2 cellular contexts compared by ENCODE assay signal in the genomic region with DNA sequence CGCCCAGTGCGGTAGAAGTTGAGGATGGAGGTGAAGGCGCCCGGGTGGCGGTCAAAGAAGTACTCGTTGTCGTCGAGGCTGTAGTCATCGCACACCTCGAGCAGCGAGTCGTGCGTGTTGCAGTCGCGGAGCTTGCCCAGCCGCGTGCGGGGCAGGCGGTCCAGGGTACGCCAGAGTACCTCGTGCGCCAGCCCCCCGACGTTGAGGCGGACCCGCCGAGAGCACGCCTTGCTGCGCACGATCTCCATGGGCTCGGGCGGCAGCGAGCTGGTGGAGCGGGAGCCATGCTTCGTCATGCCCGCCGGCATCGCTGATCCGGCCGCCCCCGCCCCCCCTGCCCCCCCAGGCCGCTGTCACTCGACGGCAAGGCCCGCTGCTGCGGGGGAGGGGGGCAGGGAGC.
TF ChIP-seq lines count a peak whose summit lies in the region.

No MANE protein-coding gene starts in this region.

TF ChIP-seq in GM23338, 12 proteins besides CTCF, POLR2A, EP300 and RAD21:
- TF ChIP-seq JUNB (IDR thresholded peaks at IDR 0.05; ENCODE audit: unreplicated experiment) (no peak), ETS1 (IDR thresholded peaks at IDR 0.05) (no peak), EZH2 (IDR thresholded peaks at IDR 0.05; ENCODE audit: low read depth, unreplicated experiment) (no peak), EZH2phosphoT487 (IDR thresholded peaks at IDR 0.05; ENCODE audit: unreplicated experiment) (no peak), CREB1 (CRISPR knock-in tag; IDR thresholded peaks at IDR 0.05; ENCODE audit: low read depth) (no peak), ZNF331 (CRISPR knock-in tag; IDR thresholded peaks at IDR 0.05; ENCODE audit: low read depth) (no peak), POLR2AphosphoS5 (IDR thresholded peaks at IDR 0.05; ENCODE audit: low read depth) (no peak), NANOG (IDR thresholded peaks at IDR 0.05; ENCODE audit: borderline replicate concordance) (no peak)

TF ChIP-seq in SK-N-SH, 30 proteins besides CTCF, POLR2A, EP300 and RAD21:
- no peak for TF ChIP-seq FOSL2 (IDR thresholded peaks at IDR 0.05; ENCODE audit: borderline replicate concordance, low read depth)
- TF ChIP-seq MAX (IDR thresholded peaks at IDR 0.05; ENCODE audit: low read depth), result no peak
- TF ChIP-seq JUND (IDR thresholded peaks at IDR 0.05), result no peak
- TF ChIP-seq, protein P1, sequence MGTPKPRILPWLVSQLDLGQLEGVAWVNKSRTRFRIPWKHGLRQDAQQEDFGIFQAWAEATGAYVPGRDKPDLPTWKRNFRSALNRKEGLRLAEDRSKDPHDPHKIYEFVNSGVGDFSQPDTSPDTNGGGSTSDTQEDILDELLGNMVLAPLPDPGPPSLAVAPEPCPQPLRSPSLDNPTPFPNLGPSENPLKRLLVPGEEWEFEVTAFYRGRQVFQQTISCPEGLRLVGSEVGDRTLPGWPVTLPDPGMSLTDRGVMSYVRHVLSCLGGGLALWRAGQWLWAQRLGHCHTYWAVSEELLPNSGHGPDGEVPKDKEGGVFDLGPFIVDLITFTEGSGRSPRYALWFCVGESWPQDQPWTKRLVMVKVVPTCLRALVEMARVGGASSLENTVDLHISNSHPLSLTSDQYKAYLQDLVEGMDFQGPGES (IDR thresholded peaks at IDR 0.05; ENCODE audit: low read depth, low read length), result no peak
- no peak for TF ChIP-seq FOXM1 (IDR thresholded peaks at IDR 0.05; ENCODE audit: low read depth)
- TF ChIP-seq FOXJ3 (CRISPR knock-in tag; IDR thresholded peaks at IDR 0.05), result no peak
- no peak for TF ChIP-seq NRF1 (IDR thresholded peaks at IDR 0.05; ENCODE audit: low read depth, low read length)
- TF ChIP-seq, protein P2, sequence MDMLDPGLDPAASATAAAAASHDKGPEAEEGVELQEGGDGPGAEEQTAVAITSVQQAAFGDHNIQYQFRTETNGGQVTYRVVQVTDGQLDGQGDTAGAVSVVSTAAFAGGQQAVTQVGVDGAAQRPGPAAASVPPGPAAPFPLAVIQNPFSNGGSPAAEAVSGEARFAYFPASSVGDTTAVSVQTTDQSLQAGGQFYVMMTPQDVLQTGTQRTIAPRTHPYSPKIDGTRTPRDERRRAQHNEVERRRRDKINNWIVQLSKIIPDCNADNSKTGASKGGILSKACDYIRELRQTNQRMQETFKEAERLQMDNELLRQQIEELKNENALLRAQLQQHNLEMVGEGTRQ (IDR thresholded peaks at IDR 0.05; ENCODE audit: borderline replicate concordance, low read depth, low read length), result no peak
- TF ChIP-seq POLR2AphosphoS5 (IDR thresholded peaks at IDR 0.05; ENCODE audit: low read depth, low read length), result no peak
- no peak for TF ChIP-seq USF1 (IDR thresholded peaks at IDR 0.05; ENCODE audit: borderline replicate concordance, low read depth)
- TF ChIP-seq, protein P3, sequence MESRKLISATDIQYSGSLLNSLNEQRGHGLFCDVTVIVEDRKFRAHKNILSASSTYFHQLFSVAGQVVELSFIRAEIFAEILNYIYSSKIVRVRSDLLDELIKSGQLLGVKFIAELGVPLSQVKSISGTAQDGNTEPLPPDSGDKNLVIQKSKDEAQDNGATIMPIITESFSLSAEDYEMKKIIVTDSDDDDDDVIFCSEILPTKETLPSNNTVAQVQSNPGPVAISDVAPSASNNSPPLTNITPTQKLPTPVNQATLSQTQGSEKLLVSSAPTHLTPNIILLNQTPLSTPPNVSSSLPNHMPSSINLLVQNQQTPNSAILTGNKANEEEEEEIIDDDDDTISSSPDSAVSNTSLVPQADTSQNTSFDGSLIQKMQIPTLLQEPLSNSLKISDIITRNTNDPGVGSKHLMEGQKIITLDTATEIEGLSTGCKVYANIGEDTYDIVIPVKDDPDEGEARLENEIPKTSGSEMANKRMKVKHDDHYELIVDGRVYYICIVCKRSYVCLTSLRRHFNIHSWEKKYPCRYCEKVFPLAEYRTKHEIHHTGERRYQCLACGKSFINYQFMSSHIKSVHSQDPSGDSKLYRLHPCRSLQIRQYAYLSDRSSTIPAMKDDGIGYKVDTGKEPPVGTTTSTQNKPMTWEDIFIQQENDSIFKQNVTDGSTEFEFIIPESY (IDR thresholded peaks at IDR 0.05; ENCODE audit: borderline replicate concordance, low read depth), result no peak
- no peak for TF ChIP-seq PBX3 (IDR thresholded peaks at IDR 0.05)
- TF ChIP-seq MXI1 (IDR thresholded peaks at IDR 0.05; ENCODE audit: low read depth, low read length), result no peak
- TF ChIP-seq TEAD4 (IDR thresholded peaks at IDR 0.05; ENCODE audit: borderline replicate concordance, insufficient read depth), result no peak
